ENCODE assay signal across 20 cellular contexts in genomic region chr13:79229761-79230160, GRCh38.
A peak's percentile ranks its signal among the peaks of the same experiment; 100 is the strongest.
DNase-seq lines count a peak whose midpoint lies in the region; ATAC-seq, FAIRE-seq and TF ChIP-seq lines count a peak whose summit lies in the region.
"Had no signal": no experiment of that assay in that cellular context is flagged by ENCODE, and none has a peak within 500 bp of the region (broad histone marks: within the 10 kb centered on the region; RNA-seq: fewer than 3 reads in every experiment).

No MANE protein-coding gene starts in this region.

- H3F3A ChIP-seq in neural progenitor cell (ENCODE audit: low read depth), result no peaks in the 10 kb centered on the region

- H3K36me3 Mint-ChIP-seq in neural progenitor cell, result no peaks in the 10 kb centered on the region
- H3K36me3 Mint-ChIP-seq: CD4-positive, alpha-beta memory T cell had no signal

- no peak overlapping the region for H3K27ac Mint-ChIP-seq in neural progenitor cell
- H3K27ac Mint-ChIP-seq: CD14-positive monocyte; CD4-positive, alpha-beta memory T cell; GM23338 had no signal

- no peak overlapping the region for H3K4me3 Mint-ChIP-seq in neural progenitor cell
- H3K4me3 Mint-ChIP-seq: CD14-positive monocyte; CD4-positive, alpha-beta memory T cell; GM23338 had no signal

- H3K27ac ChIP-seq in VCaP, result peak overlapping the region; percentile 18; the same call in 1 of the 2 replicates
- no peak overlapping the region for H3K27ac ChIP-seq in neural progenitor cell
- H3K27ac ChIP-seq: BLaER1, HL-60, KMS-11 had no signal

- peak; percentile 31 for FAIRE-seq in GM18507 (lab: Jason Lieb, UNC)
- FAIRE-seq: H54 had no signal

- no peak overlapping the region for H3K9ac ChIP-seq in neural progenitor cell
- H3K9ac ChIP-seq: BLaER1, KMS-11 had no signal

- H2AFZ ChIP-seq in neural progenitor cell (replicated peaks), result peak overlapping the region; percentile 6

- H3K9me3 ChIP-seq in neural progenitor cell (ENCODE audit: low read depth), result no peaks in the 10 kb centered on the region
- H3K9me3 ChIP-seq: BLaER1 had no signal

- peak; percentile 29 for ATAC-seq in HG03175 (IDR thresholded peaks at IDR 0.05; ENCODE audit: unreplicated experiment)
- ATAC-seq in GM19328 (IDR thresholded peaks at IDR 0.05; ENCODE audit: unreplicated experiment), result no peak
- ATAC-seq in HG03025 (IDR thresholded peaks at IDR 0.05; ENCODE audit: low FRiP score, unreplicated experiment), result no peak
- ATAC-seq: GM23338, HCT116 had no signal

- DNase-seq in GM18507 (ENCODE audit: extremely low spot score, insufficient read length, low read depth) (no peak), neural progenitor cell (ENCODE audit: low spot score) (no peak), GM03348 (ENCODE audit: low spot score) (no peak), iPS-NIHi11 (ENCODE audit: low spot score) (no peak)
- DNase-seq: 8988T; CD4-positive, alpha-beta memory T cell; DMS153; DMS79; GDM1 had no signal

- H3K27me3 ChIP-seq in neural progenitor cell, result no peaks in the 10 kb centered on the region
- H3K27me3 ChIP-seq: BLaER1 had no signal

- TF ChIP-seq CTCF in VCaP (conservative IDR thresholded peaks at IDR 0.05) (no peak), neural progenitor cell (IDR thresholded peaks at IDR 0.05) (no peak)

- peaks cover 2% of the 10 kb centered on the region for H3K27me3 Mint-ChIP-seq in neural progenitor cell (ENCODE audit: insufficient read depth, low read depth)

- H3K4me1 Mint-ChIP-seq in neural progenitor cell, result peaks cover 14% of the 10 kb centered on the region
- H3K4me1 Mint-ChIP-seq: CD4-positive, alpha-beta memory T cell had no signal

- no peaks in the 10 kb centered on the region for H3K79me2 ChIP-seq in neural progenitor cell (ENCODE audit: low read depth)

- no peaks in the 10 kb centered on the region for H4K20me1 ChIP-seq in neural progenitor cell (ENCODE audit: low read depth)
- H4K20me1 ChIP-seq: BLaER1 had no signal

- H3K9me3 Mint-ChIP-seq in neural progenitor cell, result no peaks in the 10 kb centered on the region
- H3K9me3 Mint-ChIP-seq: CD4-positive, alpha-beta memory T cell; GM23338 had no signal

- H3K4me2 ChIP-seq in neural progenitor cell, result no peak overlapping the region
- H3K4me2 ChIP-seq: BLaER1, GM23338, KMS-11 had no signal

- H3K4me3 ChIP-seq in neural progenitor cell, result no peak overlapping the region
- H3K4me3 ChIP-seq: BLaER1, GM23338 had no signal

- no peaks in the 10 kb centered on the region for H3K36me3 ChIP-seq in neural progenitor cell
- H3K36me3 ChIP-seq: BLaER1 had no signal

- H3K4me1 ChIP-seq in neural progenitor cell, result peaks cover 14% of the 10 kb centered on the region
- H3K4me1 ChIP-seq: BLaER1 had no signal
